In genomic region chr6:65071480-65071879, GRCh38 we compare ENCODE assay signal across 7 cellular contexts.
"Had no signal": no experiment of that assay in that cellular context is flagged by ENCODE, and none has a peak within 500 bp of the region (broad histone marks: within the 10 kb centered on the region; RNA-seq: fewer than 3 reads in every experiment).

No MANE protein-coding gene starts in this region.

- H3K27ac Mint-ChIP-seq: IgD-negative memory B cell had no signal

- H3K36me3 Mint-ChIP-seq: IgD-negative memory B cell had no signal

- H3K4me1 Mint-ChIP-seq: IgD-negative memory B cell had no signal

- H3K4me3 Mint-ChIP-seq: IgD-negative memory B cell had no signal

- DNase-seq: IMR-90, KBM-7, KG1 had no signal

- H3K4me3 ChIP-seq: K562 had no signal

- H3K9ac ChIP-seq: KMS-11 had no signal

- H3K27ac ChIP-seq: HL-60, KMS-11 had no signal

- H3K4me2 ChIP-seq: KMS-11 had no signal

- H3K27me3 Mint-ChIP-seq: IgD-negative memory B cell had no signal
